23 cellular contexts compared by ENCODE assay signal in the genomic region with DNA sequence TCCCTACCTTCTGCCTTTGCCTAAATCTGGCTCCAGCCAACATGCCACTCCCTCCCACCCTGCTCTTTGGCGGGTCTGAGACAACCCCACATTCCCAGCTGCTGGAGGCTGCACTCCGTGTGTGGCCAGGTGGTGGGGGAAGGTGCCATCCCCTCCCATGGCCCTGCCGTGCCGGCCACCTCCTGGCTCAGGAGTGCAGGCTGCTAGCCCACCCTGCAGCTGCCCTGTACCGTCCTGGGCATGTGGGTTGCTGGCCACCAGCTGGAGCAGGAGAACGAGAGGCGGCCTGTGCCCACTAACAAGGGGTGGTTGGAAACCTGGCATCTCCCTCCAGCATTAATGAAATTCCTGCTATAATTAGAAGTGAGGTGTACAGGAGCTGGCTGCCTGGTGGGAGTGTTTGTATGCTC.
DNase-seq lines count a peak whose midpoint lies in the region; ATAC-seq, FAIRE-seq and TF ChIP-seq lines count a peak whose summit lies in the region.
"Had no signal": no experiment of that assay in that cellular context is flagged by ENCODE, and none has a peak within 500 bp of the region (broad histone marks: within the 10 kb centered on the region; RNA-seq: fewer than 3 reads in every experiment).

No MANE protein-coding gene starts in this region.

- no peaks in the 10 kb centered on the region for H3K27me3 ChIP-seq in heart right ventricle
- H3K27me3 ChIP-seq: dorsolateral prefrontal cortex, pancreas had no signal

- H3K4me3 Mint-ChIP-seq in T-helper 17 cell: no peak overlapping the region
- H3K4me3 Mint-ChIP-seq in progenitor cell of endocrine pancreas (ENCODE audit: low read depth): no peak overlapping the region
- H3K4me3 Mint-ChIP-seq: activated CD4-positive, alpha-beta T cell treated with anti-CD3 and anti-CD28 coated beads, Interleukin-2, amount 10 ng/mL, durations not matched to agents 7 days and 5 days; activated naive CD8-positive, alpha-beta T cell treated with anti-CD3 and anti-CD28 coated beads, Interleukin-2, amount 50 U/mL, for 24 hours; stimulated activated naive CD8-positive, alpha-beta T cell treated with anti-CD3 and anti-CD28 coated beads, Interleukin-15, Interleukin-2, amounts not matched to agents 100 ng/mL and 50 ng/mL, for 24 hours; type B pancreatic cell had no signal

- peaks cover 6% of the 10 kb centered on the region for H3K36me3 Mint-ChIP-seq in T-helper 17 cell (ENCODE audit: low read depth)
- H3K36me3 Mint-ChIP-seq in progenitor cell of endocrine pancreas (ENCODE audit: insufficient read depth): peaks cover 9% of the 10 kb centered on the region
- H3K36me3 Mint-ChIP-seq: naive B cell had no signal

- peaks cover 32 to 100% (median 85%) of the 10 kb centered on the region in 9 donors for H3K4me1 ChIP-seq in heart right ventricle
- H3K4me1 ChIP-seq: pancreas had no signal

- 54 to 62% methylated on average over 7 of the region's 7 CpGs for WGBS in heart right ventricle, 2 donors

- H3K27ac ChIP-seq in heart right ventricle: peak overlapping the region; percentile 41 to 95 (median 78)
- H3K27ac ChIP-seq: pancreas had no signal

- H3K9me3 ChIP-seq in T-helper 17 cell (ENCODE audit: control insufficient read depth, low read length, poor library complexity, severe bottlenecking) (no peaks in the 10 kb centered on the region), heart right ventricle (no peaks in the 10 kb centered on the region)
- H3K9me3 ChIP-seq: pancreas had no signal

- intact Hi-C loops in heart right ventricle (cut with DNase I): no loop called here

- DNase-seq in G401 (ENCODE audit: low spot score) (peak; percentile 76), T-helper 17 cell (no peak), heart right ventricle (peak; percentile 27 to 60), progenitor cell of endocrine pancreas (ENCODE audit: low spot score, unreplicated experiment) (no peak), middle frontal gyrus (ENCODE audit: extremely low spot score, low spot score) (no peak), DMS53 (lab: John Stamatoyannopoulos, UW) (no peak), H54 (ENCODE audit: insufficient read length, low spot score) (no peak)
- DNase-seq: activated CD4-positive, alpha-beta T cell treated with anti-CD3 and anti-CD28 coated beads, Interleukin-2, amount 10 ng/mL, durations not matched to agents 7 days and 5 days; activated effector memory CD4-positive, alpha-beta T cell treated with Interleukin-2 at 50 U/mL for 16 hours; activated naive CD8-positive, alpha-beta T cell treated with anti-CD3 and anti-CD28 coated beads, Interleukin-2, amount 50 U/mL, for 24 hours; DMS79 treated with DMSO at 0.1 percent for 48 hours; HCEC 1CT; mammary epithelial cell; naive B cell; NCI-H1092 treated with DMSO at 0.1 percent for 48 hours; NCI-H510A; pancreas; stimulated activated CD4-positive, alpha-beta T cell treated with anti-CD3 and anti-CD28 coated beads, Interleukin-2, amount 100 ng/mL, for 24 hours had no signal

- in situ Hi-C loops in G401 (cut with HindIII; ENCODE audit: low sequenced_read_pairs): no loop called here

- TF ChIP-seq POLR2A in H54 (IDR thresholded peaks at IDR 0.05; ENCODE audit: low read depth, low read length): no peak

- TF ChIP-seq CTCF in heart right ventricle (IDR thresholded peaks at IDR 0.05) (peak in 2 of 9 donors; percentile 20 to 24), progenitor cell of endocrine pancreas (IDR thresholded peaks at IDR 0.05; ENCODE audit: unreplicated experiment) (no peak)

- peaks cover 0 to 83% (median 3%) of the 10 kb centered on the region in 9 donors for H3K36me3 ChIP-seq in heart right ventricle

- H3K27ac Mint-ChIP-seq in T-helper 17 cell (peak overlapping the region; percentile 45), progenitor cell of endocrine pancreas (peak overlapping the region; percentile 66)
- H3K27ac Mint-ChIP-seq: activated naive CD8-positive, alpha-beta T cell treated with anti-CD3 and anti-CD28 coated beads, Interleukin-2, amount 50 U/mL, for 24 hours; stimulated activated naive CD8-positive, alpha-beta T cell treated with anti-CD3 and anti-CD28 coated beads, Interleukin-15, Interleukin-2, amounts not matched to agents 100 ng/mL and 50 ng/mL, for 24 hours; type B pancreatic cell had no signal

- H3K4me1 Mint-ChIP-seq in T-helper 17 cell: peaks cover 9% of the 10 kb centered on the region
- peaks cover 12% of the 10 kb centered on the region for H3K4me1 Mint-ChIP-seq in progenitor cell of endocrine pancreas (ENCODE audit: low read depth)
- H3K4me1 Mint-ChIP-seq: activated CD4-positive, alpha-beta T cell treated with anti-CD3 and anti-CD28 coated beads, Interleukin-2, amount 10 ng/mL, durations not matched to agents 7 days and 5 days; activated naive CD8-positive, alpha-beta T cell treated with anti-CD3 and anti-CD28 coated beads, Interleukin-2, amount 50 U/mL, for 24 hours had no signal

- ATAC-seq in T-helper 17 cell (no peak), heart right ventricle (peak; percentile 51 to 87 (median 75)), HG03460 (IDR thresholded peaks at IDR 0.05; ENCODE audit: unreplicated experiment) (no peak)
- ATAC-seq: activated naive CD8-positive, alpha-beta T cell treated with anti-CD3 and anti-CD28 coated beads, Interleukin-2, amount 50 U/mL, for 24 hours had no signal

- FAIRE-seq in H54 (lab: Jason Lieb, UNC): no peak
- FAIRE-seq: islet of Langerhans, pancreas had no signal

- no peaks in the 10 kb centered on the region for H3K27me3 Mint-ChIP-seq in T-helper 17 cell
- no peaks in the 10 kb centered on the region for H3K27me3 Mint-ChIP-seq in progenitor cell of endocrine pancreas
- H3K27me3 Mint-ChIP-seq: activated CD4-positive, alpha-beta T cell treated with anti-CD3 and anti-CD28 coated beads, Interleukin-2, amount 10 ng/mL, durations not matched to agents 7 days and 5 days; activated naive CD8-positive, alpha-beta T cell treated with anti-CD3 and anti-CD28 coated beads, Interleukin-2, amount 50 U/mL, for 24 hours; naive B cell; stimulated activated naive CD8-positive, alpha-beta T cell treated with anti-CD3 and anti-CD28 coated beads, Interleukin-15, Interleukin-2, amounts not matched to agents 100 ng/mL and 50 ng/mL, for 24 hours; type B pancreatic cell had no signal

- H3K9me3 Mint-ChIP-seq in progenitor cell of endocrine pancreas (ENCODE audit: low read depth): no peaks in the 10 kb centered on the region
- H3K9me3 Mint-ChIP-seq: activated CD4-positive, alpha-beta T cell treated with anti-CD3 and anti-CD28 coated beads, Interleukin-2, amount 10 ng/mL, durations not matched to agents 7 days and 5 days; activated naive CD8-positive, alpha-beta T cell treated with anti-CD3 and anti-CD28 coated beads, Interleukin-2, amount 50 U/mL, for 24 hours; naive B cell; stimulated activated naive CD8-positive, alpha-beta T cell treated with anti-CD3 and anti-CD28 coated beads, Interleukin-15, Interleukin-2, amounts not matched to agents 100 ng/mL and 50 ng/mL, for 24 hours; type B pancreatic cell had no signal

- no peak overlapping the region for H3K4me3 ChIP-seq in heart right ventricle
- H3K4me3 ChIP-seq: dorsolateral prefrontal cortex, pancreas had no signal

Comparison
In these comparisons a context has a peak if more than half of its experiments do, and no peak if none do; other contexts are left out.
1. DNase-seq: peak in G401 (single experiment) and heart right ventricle (2 of 2); none in T-helper 17 cell (0 of 3), progenitor cell of endocrine pancreas (single experiment), middle frontal gyrus (single experiment), DMS53 (single experiment) and H54 (single experiment).
2. ATAC-seq: peak in heart right ventricle (8 of 8); none in T-helper 17 cell (single experiment) and HG03460 (single experiment).